8 cellular contexts compared by ENCODE assay signal in the genomic region with DNA sequence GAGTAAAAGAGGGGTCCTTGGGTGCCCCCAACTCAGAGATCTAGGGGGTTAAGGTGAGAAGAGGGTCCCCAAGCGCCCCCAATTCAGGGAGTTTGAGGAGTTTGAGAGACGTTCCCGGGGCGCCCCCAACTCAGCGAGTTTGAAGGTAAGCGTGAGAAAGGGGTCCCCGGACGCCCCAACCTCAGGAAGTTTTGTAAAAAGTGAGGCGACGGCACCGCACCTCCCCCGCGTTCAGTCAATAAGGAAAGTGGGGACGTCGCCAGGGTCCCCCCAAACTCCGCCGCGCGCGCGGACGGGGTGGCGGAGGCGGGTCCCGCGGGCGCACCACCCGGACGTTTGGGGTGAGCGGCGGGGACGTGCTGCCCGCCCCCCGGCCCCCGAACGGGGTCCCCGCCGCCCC. TPM values are rescaled to one million over a fixed set of nuclear protein-coding genes. Genes with fewer than 3 reads are reported as not detected.
DNase-seq lines count a peak whose midpoint lies in the region; ATAC-seq, FAIRE-seq and TF ChIP-seq lines count a peak whose summit lies in the region.

No MANE protein-coding gene starts in this region.

- POLR2A ChIA-PET in HEK293 (lab: Yijun Ruan, JAX): no interaction called here
- POLR2A ChIA-PET in activated CD8-positive, alpha-beta T cell treated with anti-CD3 and anti-CD28 coated beads, Interleukin-2, amount 10 ng/mL, durations not matched to agents 7 days and 5 days (lab: Charles Lee): no interaction called here

- H3K27ac ChIP-seq in HEK293 (ENCODE audit: extremely low read depth, low read depth, low read length): no peak overlapping the region
- H3K27ac ChIP-seq in iPS DF 6.9 (ENCODE audit: low read length): no peak overlapping the region

- H3K27me3 Mint-ChIP-seq in activated CD8-positive, alpha-beta T cell treated with anti-CD3 and anti-CD28 coated beads, Interleukin-2, amount 10 ng/mL, durations not matched to agents 7 days and 5 days (ENCODE audit: low read depth): peaks cover 11% of the 10 kb centered on the region

- CTCF ChIA-PET in HEK293 (lab: Yijun Ruan, JAX): no interaction called here
- CTCF ChIA-PET in activated CD8-positive, alpha-beta T cell treated with anti-CD3 and anti-CD28 coated beads, Interleukin-2, amount 10 ng/mL, durations not matched to agents 7 days and 5 days (lab: Charles Lee): no interaction called here

- peaks cover 25% of the 10 kb centered on the region for H3K4me1 Mint-ChIP-seq in activated CD8-positive, alpha-beta T cell treated with anti-CD3 and anti-CD28 coated beads, Interleukin-2, amount 10 ng/mL, durations not matched to agents 7 days and 5 days (ENCODE audit: low read depth)

- H3K27me3 ChIP-seq in iPS DF 6.9 (ENCODE audit: control insufficient read depth, insufficient read depth, low read length): peaks cover 14% of the 10 kb centered on the region

- H3K4me3 ChIP-seq in HEK293 (ENCODE audit: low read depth, low read length) (peak overlapping the region; percentile 45), iPS DF 6.9 (ENCODE audit: low read length) (peak overlapping the region; percentile 63; the same call in 1 of the 2 replicates)

- no peak for ATAC-seq in activated CD8-positive, alpha-beta T cell treated with anti-CD3 and anti-CD28 coated beads, Interleukin-2, amount 10 ng/mL, durations not matched to agents 7 days and 5 days
- no peak for ATAC-seq in GM19467 (IDR thresholded peaks at IDR 0.05; ENCODE audit: unreplicated experiment)

- no peak for FAIRE-seq in GM19239 (lab: Jason Lieb, UNC)

- no peaks in the 10 kb centered on the region for H3K9me3 Mint-ChIP-seq in activated CD8-positive, alpha-beta T cell treated with anti-CD3 and anti-CD28 coated beads, Interleukin-2, amount 10 ng/mL, durations not matched to agents 7 days and 5 days (ENCODE audit: insufficient read depth)

- H3K4me1 ChIP-seq in HEK293 (ENCODE audit: control insufficient read depth, insufficient read depth, low read length) (peaks cover 11% of the 10 kb centered on the region), iPS DF 6.9 (ENCODE audit: control insufficient read depth, insufficient read depth, low read length) (0 out of 2 replicates have a peak, but pooled peaks cover 1% of the 10 kb centered on the region)

- no CpG with 5 or more reads among the region's 38 CpGs for WGBS in iPS DF 6.9 (ENCODE audit: insufficient coverage, insufficient read length)

- peak overlapping the region; percentile 46 for H3K27ac Mint-ChIP-seq in activated CD8-positive, alpha-beta T cell treated with anti-CD3 and anti-CD28 coated beads, Interleukin-2, amount 10 ng/mL, durations not matched to agents 7 days and 5 days

- no peak for TF ChIP-seq CTCF in HEK293 (tag by site-specific recombination; IDR thresholded peaks at IDR 0.05)

- DNase-seq in activated CD8-positive, alpha-beta T cell treated with anti-CD3 and anti-CD28 coated beads, Interleukin-2, amount 10 ng/mL, durations not matched to agents 7 days and 5 days: no peak
- DNase-seq in iPS DF 6.9 (ENCODE audit: low read depth, low spot score) (no peak), GM19239 (ENCODE audit: insufficient read length, low spot score) (no peak), germinal center (ENCODE audit: low spot score) (no peak), NCI-H146 treated with DMSO at 0.1 percent for 48 hours (lab: John Stamatoyannopoulos, UW; ENCODE audit: unreplicated experiment) (no peak)
- DNase-seq in stimulated activated CD8-positive, alpha-beta memory T cell treated with anti-CD3 and anti-CD28 coated beads, Interleukin-4, amount 100 ng/mL, for 48 hours: peak; percentile 35

- H3K9me3 ChIP-seq in HEK293 (ENCODE audit: control insufficient read depth, insufficient read depth, low read depth, low read length) (no peaks in the 10 kb centered on the region), iPS DF 6.9 (ENCODE audit: control insufficient read depth, insufficient read depth, low read length) (no peaks in the 10 kb centered on the region)

- peak overlapping the region; percentile 82 for H3K4me3 Mint-ChIP-seq in activated CD8-positive, alpha-beta T cell treated with anti-CD3 and anti-CD28 coated beads, Interleukin-2, amount 10 ng/mL, durations not matched to agents 7 days and 5 days

- peaks cover 2% of the 10 kb centered on the region for H3K36me3 Mint-ChIP-seq in activated CD8-positive, alpha-beta T cell treated with anti-CD3 and anti-CD28 coated beads, Interleukin-2, amount 10 ng/mL, durations not matched to agents 7 days and 5 days (ENCODE audit: low read depth)

- no peaks in the 10 kb centered on the region for H3K36me3 ChIP-seq in HEK293 (ENCODE audit: control insufficient read depth in 2 of 2, insufficient read depth in 1 of 2, low read length in 2 of 2)
- H3K36me3 ChIP-seq in iPS DF 6.9 (ENCODE audit: control insufficient read depth, insufficient read depth, low read length): no peaks in the 10 kb centered on the region

TF ChIP-seq in HEK293, 187 proteins besides CTCF, POLR2A, EP300 and RAD21:
- no peak for TF ChIP-seq ZNF174 (tag by site-specific recombination; IDR thresholded peaks at IDR 0.05)
- TF ChIP-seq, protein P1, sequence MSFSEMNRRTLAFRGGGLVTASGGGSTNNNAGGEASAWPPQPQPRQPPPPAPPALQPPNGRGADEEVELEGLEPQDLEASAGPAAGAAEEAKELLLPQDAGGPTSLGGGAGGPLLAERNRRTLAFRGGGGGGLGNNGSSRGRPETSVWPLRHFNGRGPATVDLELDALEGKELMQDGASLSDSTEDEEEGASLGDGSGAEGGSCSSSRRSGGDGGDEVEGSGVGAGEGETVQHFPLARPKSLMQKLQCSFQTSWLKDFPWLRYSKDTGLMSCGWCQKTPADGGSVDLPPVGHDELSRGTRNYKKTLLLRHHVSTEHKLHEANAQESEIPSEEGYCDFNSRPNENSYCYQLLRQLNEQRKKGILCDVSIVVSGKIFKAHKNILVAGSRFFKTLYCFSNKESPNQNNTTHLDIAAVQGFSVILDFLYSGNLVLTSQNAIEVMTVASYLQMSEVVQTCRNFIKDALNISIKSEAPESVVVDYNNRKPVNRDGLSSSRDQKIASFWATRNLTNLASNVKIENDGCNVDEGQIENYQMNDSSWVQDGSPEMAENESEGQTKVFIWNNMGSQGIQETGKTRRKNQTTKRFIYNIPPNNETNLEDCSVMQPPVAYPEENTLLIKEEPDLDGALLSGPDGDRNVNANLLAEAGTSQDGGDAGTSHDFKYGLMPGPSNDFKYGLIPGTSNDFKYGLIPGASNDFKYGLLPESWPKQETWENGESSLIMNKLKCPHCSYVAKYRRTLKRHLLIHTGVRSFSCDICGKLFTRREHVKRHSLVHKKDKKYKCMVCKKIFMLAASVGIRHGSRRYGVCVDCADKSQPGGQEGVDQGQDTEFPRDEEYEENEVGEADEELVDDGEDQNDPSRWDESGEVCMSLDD (tag by site-specific recombination; IDR thresholded peaks at IDR 0.05): peak; percentile 14

RNA-seq across cellular contexts. Expression of a gene that starts 0.4 kb away (rescaled TPM):
- total RNA-seq in activated CD8-positive, alpha-beta T cell treated with anti-CD3 and anti-CD28 coated beads, Interleukin-2, amount 10 ng/mL, durations not matched to agents 7 days and 5 days: 10 to 100 TPM; 12.3 to 13.8 TPM

RNA-seq across cellular contexts. Expression of a gene that starts 25.5 kb away (rescaled TPM):
- total RNA-seq in activated CD8-positive, alpha-beta T cell treated with anti-CD3 and anti-CD28 coated beads, Interleukin-2, amount 10 ng/mL, durations not matched to agents 7 days and 5 days: not detected
